In the genomic region with DNA sequence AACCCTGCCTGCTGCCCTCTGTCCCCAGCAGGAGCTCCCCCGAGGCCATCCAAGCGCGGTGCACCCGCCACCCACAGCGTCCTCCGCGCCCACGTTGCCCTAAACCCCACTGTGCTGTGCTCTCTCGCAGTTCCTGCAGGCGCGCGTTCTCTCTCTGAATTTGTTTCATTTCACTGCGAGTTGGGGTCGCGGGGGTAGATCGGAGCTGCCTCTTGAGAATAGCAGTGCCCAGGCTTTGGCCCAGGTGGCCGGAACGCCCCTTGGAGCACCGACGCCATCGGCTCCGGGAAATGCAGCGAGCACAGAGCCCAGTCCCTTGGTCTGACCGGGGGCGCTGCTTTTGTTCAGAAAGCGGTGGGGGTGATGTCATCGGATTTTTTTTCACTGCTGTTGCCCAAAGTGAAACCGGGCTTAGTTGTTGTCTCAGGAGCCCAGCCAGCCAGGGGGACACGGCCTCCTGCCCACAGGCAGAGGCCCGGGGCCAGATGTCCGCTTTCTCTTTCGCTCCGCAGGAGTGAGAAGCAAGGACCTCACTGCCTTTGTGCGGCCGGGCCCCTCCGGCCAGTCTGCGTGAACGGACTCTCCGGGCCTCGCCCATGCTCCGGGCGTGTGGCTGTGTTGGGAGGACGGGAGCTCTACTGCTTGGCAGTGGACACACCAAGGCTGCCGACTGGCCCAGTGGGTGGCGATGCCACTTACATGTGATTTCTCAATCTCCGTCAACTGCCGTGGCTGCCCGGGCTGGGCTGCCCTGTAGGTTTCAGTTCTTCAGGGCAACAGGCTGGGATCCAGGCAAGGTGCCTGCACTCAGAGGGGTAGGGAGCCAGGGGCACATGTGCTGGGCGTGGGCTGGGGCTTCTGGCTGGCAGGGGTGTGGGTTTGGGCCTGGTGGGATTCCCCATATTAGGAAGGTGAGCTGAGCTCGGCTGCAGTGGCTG, we compare ENCODE assay signal across 7 cellular contexts. TPM values are rescaled to one million over a fixed set of nuclear protein-coding genes. Genes with fewer than 3 reads are reported as not detected.
A peak's percentile ranks its signal among the peaks of the same experiment; 100 is the strongest.
DNase-seq lines count a peak whose midpoint lies in the region; ATAC-seq and TF ChIP-seq lines count a peak whose summit lies in the region.

No MANE protein-coding gene starts in this region.

- ATAC-seq in GM18870 (IDR thresholded peaks at IDR 0.05; ENCODE audit: unreplicated experiment): peak; percentile 68
- ATAC-seq in HG03066 (IDR thresholded peaks at IDR 0.05; ENCODE audit: low read depth, unreplicated experiment): peak; percentile 55
- ATAC-seq in heart right ventricle: peak; percentile 71 to 89 (median 83)

- intact Hi-C loops in heart right ventricle (cut with DNase I) (no loop called here), prostate gland (cut with DNase I) (loop anchor here (5.0 kb wide), 1 partner anchor 43 kb away; a partner anchor contains a TSS)

- WGBS in heart right ventricle, 2 donors: 14 to 31% methylated on average over 50 of the region's 50 CpGs
- 13% methylated on average over 36 of the region's 50 CpGs for WGBS in prostate gland

- H3K27me3 ChIP-seq in Peyer's patch (no peaks in the 10 kb centered on the region), heart right ventricle (no peaks in the 10 kb centered on the region), prostate gland (replicated peaks; ENCODE audit: insufficient read depth) (no peaks in the 10 kb centered on the region)

- peaks cover 0 to 12% (median 3%) of the 10 kb centered on the region in 4 donors for H3K4me1 ChIP-seq in Peyer's patch
- H3K4me1 ChIP-seq in heart right ventricle: peaks cover 9 to 95% (median 58%) of the 10 kb centered on the region in 9 donors
- peaks cover 6% of the 10 kb centered on the region for H3K4me1 ChIP-seq in prostate gland (replicated peaks)

- TF ChIP-seq POLR2A in Peyer's patch (IDR thresholded peaks at IDR 0.05) (no peak), prostate gland (IDR thresholded peaks at IDR 0.05) (peak; percentile 46)

- H3K36me3 ChIP-seq in Peyer's patch (peaks cover 0 to 14% (median 0%) of the 10 kb centered on the region in 3 donors), heart right ventricle (peaks cover 0 to 43% (median 0%) of the 10 kb centered on the region in 9 donors), prostate gland (no peaks in the 10 kb centered on the region)

- H3K4me3 ChIP-seq in Peyer's patch (peak overlapping the region; percentile 34 to 56 (median 51)), heart right ventricle (peak overlapping the region; percentile 13 to 62 (median 53)), prostate gland (peak overlapping the region; percentile 30 to 40)

- DNase-seq in Peyer's patch (peak; percentile 64 to 83 (median 75)), heart right ventricle (peak; percentile 74 to 89), prostate gland (ENCODE audit: low spot score) (peak; percentile 84), NCI-H187 treated with DMSO at 0.1 percent for 48 hours (lab: John Stamatoyannopoulos, UW) (no peak)

- H3K27ac ChIP-seq in Peyer's patch: peak overlapping the region; percentile 75 to 88 (median 77)
- H3K27ac ChIP-seq in angular gyrus (ENCODE audit: low read depth, low read length): peak overlapping the region; percentile 96
- H3K27ac ChIP-seq in heart right ventricle: peak overlapping the region; percentile 68 to 97 (median 91)
- H3K27ac ChIP-seq in prostate gland: peak overlapping the region; percentile 85 to 92

- H3K9me3 ChIP-seq in Peyer's patch (no peaks in the 10 kb centered on the region), heart right ventricle (no peaks in the 10 kb centered on the region), prostate gland (no peaks in the 10 kb centered on the region)

- TF ChIP-seq CTCF in Peyer's patch (IDR thresholded peaks at IDR 0.05) (no peak), heart right ventricle (IDR thresholded peaks at IDR 0.05) (peak in 1 of 9 donors; percentile 25), prostate gland (IDR thresholded peaks at IDR 0.05) (peak in 2 of 4 experiments; percentile 16 to 29)

RNA-seq across cellular contexts. Expression of a gene that starts 43.2 kb away (rescaled TPM):
- total RNA-seq in Peyer's patch (10 to 100 TPM; 14.9 to 47.0 (median 36.1) TPM), heart right ventricle (10 to 100 TPM; 17.6 to 30.6 (median 25.4) TPM), prostate gland (10 to 100 TPM; 17.3 to 47.5 TPM)
- 1 to 10 TPM; 3.6 to 9.8 TPM for polyA plus RNA-seq in heart right ventricle

RNA-seq across cellular contexts. Expression of a gene that starts 50.1 kb away (rescaled TPM):
- 10 to 100 TPM; 51.0 to 93.0 (median 69.9) TPM for total RNA-seq in Peyer's patch
- total RNA-seq in heart right ventricle: 10 to 100 TPM in 7 of 10 donors, 1 to 10 TPM in 3; 8.5 to 16.7 (median 12.4) TPM
- 10 to 100 TPM; 20.0 to 30.9 TPM for polyA plus RNA-seq in heart right ventricle
- total RNA-seq in prostate gland: 10 to 100 TPM; 30.9 to 61.7 TPM
